ENCODE assay signal across 1 cellular context in genomic region chr20:32109392-32110172, GRCh38.
TF ChIP-seq lines count a peak whose summit lies in the region.

Gene TM9SF4 (plus strand): TSS chr20:32109714. CDS start chr20:32109741, 27 bp downstream.

TF ChIP-seq in K562, 482 proteins besides CTCF, POLR2A, EP300 and RAD21 (continued from another document and continues in another):
- peak in 1 of 2 experiments; percentile 68; a peak in 1 of 4 replicates for TF ChIP-seq ZNF318 (IDR thresholded peaks at IDR 0.05; ENCODE audit: borderline replicate concordance in 1 of 2, low read depth in 1 of 2)
- peak; percentile 98 for TF ChIP-seq CREM (IDR thresholded peaks at IDR 0.05; ENCODE audit: low read depth)
- peak; percentile 45; the same call in 1 of the 2 replicates for TF ChIP-seq XRCC5 (IDR thresholded peaks at IDR 0.05; ENCODE audit: low read depth, low read length)
- peak; percentile 93 for TF ChIP-seq NR2C1 (IDR thresholded peaks at IDR 0.05)
- peak; percentile 92 for TF ChIP-seq NR2C1 (tag; IDR thresholded peaks at IDR 0.05)
- peak; percentile 88 for TF ChIP-seq MTA3 (IDR thresholded peaks at IDR 0.05; ENCODE audit: borderline replicate concordance)
- TF ChIP-seq RAD51 (IDR thresholded peaks at IDR 0.05; ENCODE audit: borderline replicate concordance, low read depth): peak; percentile 75
- no peak for TF ChIP-seq ZNF121 (CRISPR knock-in tag; conservative IDR thresholded peaks at IDR 0.05)
- peak; percentile 57; the same call in 1 of the 2 replicates for TF ChIP-seq FOXJ2 (tag; IDR thresholded peaks at IDR 0.05)
- 0 out of 2 replicates have a peak, but pooled peaks have one; percentile 22 for TF ChIP-seq MAFG (tag; conservative IDR thresholded peaks at IDR 0.05)
- peak; percentile 99 for TF ChIP-seq ZNF740 (CRISPR knock-in tag; IDR thresholded peaks at IDR 0.05)
- TF ChIP-seq ZNF740 (tag; IDR thresholded peaks at IDR 0.05): peak in 1 of 2 experiments; percentile 95; a peak in 2 of 4 replicates
- TF ChIP-seq ZHX1 (conservative IDR thresholded peaks at IDR 0.05; ENCODE audit: low read length): peak; percentile 98
- TF ChIP-seq HDAC8 (tag; IDR thresholded peaks at IDR 0.05): peak; percentile 87; the same call in 1 of the 2 replicates
- no peak for TF ChIP-seq PCBP1 (IDR thresholded peaks at IDR 0.05; ENCODE audit: low read depth, low read length, poor library complexity, severe bottlenecking)
- peak; percentile 37; the same call in 1 of the 2 replicates for TF ChIP-seq ZNF282 (CRISPR knock-in tag; IDR thresholded peaks at IDR 0.05)
- TF ChIP-seq MGA (IDR thresholded peaks at IDR 0.05): peak; percentile 71
- peak; percentile 92; the same call in 1 of the 2 replicates for TF ChIP-seq ATF2 (CRISPR knock-in tag; IDR thresholded peaks at IDR 0.05)
- TF ChIP-seq ELF2 (CRISPR knock-in tag; IDR thresholded peaks at IDR 0.05): peak; percentile 97
- peak; percentile 85 for TF ChIP-seq POLR2B (IDR thresholded peaks at IDR 0.05; ENCODE audit: low read depth, partially characterized antibody)
- TF ChIP-seq ZBTB17 (CRISPR knock-in tag; IDR thresholded peaks at IDR 0.05): peak; percentile 96
- peak; percentile 85 to 88 for TF ChIP-seq SIX5 (IDR thresholded peaks at IDR 0.05; ENCODE audit: borderline replicate concordance in 1 of 2, insufficient read depth in 1 of 2, low read depth in 1 of 2, low read length in 2 of 2)
- no peak for TF ChIP-seq CREB5 (CRISPR knock-in tag; IDR thresholded peaks at IDR 0.05)
- no peak for TF ChIP-seq ZFPM2 (CRISPR knock-in tag; IDR thresholded peaks at IDR 0.05)
